In the genomic region with DNA sequence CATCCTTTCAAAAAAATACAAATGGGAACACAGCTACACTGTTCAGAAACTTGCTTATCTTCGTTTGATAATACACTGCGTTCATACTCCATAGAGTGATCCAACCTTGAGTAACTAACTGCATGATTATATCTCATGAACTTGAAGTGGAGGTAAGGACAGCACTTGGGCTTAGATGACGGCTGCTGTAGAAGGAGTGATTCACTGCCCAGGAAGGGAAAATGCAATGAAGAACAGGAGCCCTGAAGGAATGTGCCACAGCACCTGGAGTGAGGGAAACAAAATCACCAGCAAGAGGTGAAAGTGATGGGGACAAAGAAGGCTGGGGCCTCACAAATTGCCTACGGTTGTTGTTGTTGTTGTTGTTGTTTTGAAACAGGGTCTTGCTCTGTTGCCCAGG, we compare ENCODE assay signal across 1 cellular context.
TF ChIP-seq lines count a peak whose summit lies in the region.

No MANE protein-coding gene starts in this region.

TF ChIP-seq in H1, 55 proteins besides CTCF, POLR2A, EP300 and RAD21:
- TF ChIP-seq TEAD4 (IDR thresholded peaks at IDR 0.05; ENCODE audit: low read depth, low read length): no peak
- TF ChIP-seq BACH1 (IDR thresholded peaks at IDR 0.05; ENCODE audit: low read length): no peak
- TF ChIP-seq, protein P1, sequence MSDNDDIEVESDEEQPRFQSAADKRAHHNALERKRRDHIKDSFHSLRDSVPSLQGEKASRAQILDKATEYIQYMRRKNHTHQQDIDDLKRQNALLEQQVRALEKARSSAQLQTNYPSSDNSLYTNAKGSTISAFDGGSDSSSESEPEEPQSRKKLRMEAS (IDR thresholded peaks at IDR 0.05): no peak
